10 cellular contexts compared by ENCODE assay signal in genomic region chr2:44777542-44777941, GRCh38.
DNase-seq lines count a peak whose midpoint lies in the region; ATAC-seq, FAIRE-seq and TF ChIP-seq lines count a peak whose summit lies in the region.
"Had no signal": no experiment of that assay in that cellular context is flagged by ENCODE, and none has a peak within 500 bp of the region (broad histone marks: within the 10 kb centered on the region; RNA-seq: fewer than 3 reads in every experiment).

No MANE protein-coding gene starts in this region.

- peak; percentile 22 for DNase-seq in activated CD4-positive, alpha-beta T cell treated with anti-CD3 and anti-CD28 coated beads for 48 hours
- no peak for DNase-seq in activated CD4-positive, alpha-beta T cell treated with anti-CD3 and anti-CD28 coated beads, Interleukin-2, amount 50 U/mL, for 1 hour
- DNase-seq in NCI-H2227 (lab: John Stamatoyannopoulos, UW; ENCODE audit: unreplicated experiment): peak; percentile 76
- no peak for DNase-seq in foreskin keratinocyte
- peak; percentile 14 for DNase-seq in small intestine
- no peak for DNase-seq in AML-193 (lab: John Stamatoyannopoulos, UW)
- DNase-seq in amniotic stem cell (lab: John Stamatoyannopoulos, UW): no peak

- H3K27me3 ChIP-seq in foreskin keratinocyte (peaks cover 33% of the 10 kb centered on the region), small intestine (ENCODE audit: control insufficient read depth in 2 of 2, insufficient read depth in 2 of 2, low read length in 2 of 2) (no peaks in the 10 kb centered on the region)

- no peaks in the 10 kb centered on the region for H3K4me1 ChIP-seq in foreskin keratinocyte
- no peaks in the 10 kb centered on the region for H3K4me1 ChIP-seq in small intestine (ENCODE audit: control insufficient read depth in 2 of 2, insufficient read depth in 1 of 2, low read depth in 1 of 2, low read length in 1 of 2)

- 15 to 19% (median 16%) methylated on average over 11 of the region's 11 CpGs for WGBS in small intestine, 3 donors

- no peaks in the 10 kb centered on the region for H3K36me3 ChIP-seq in small intestine (ENCODE audit: control insufficient read depth in 2 of 2, insufficient read depth in 2 of 2, low read length in 2 of 2)
- H3K36me3 ChIP-seq: thoracic aorta had no signal

- no peak for FAIRE-seq in small intestine (lab: Jason Lieb, UNC)
- FAIRE-seq: endometrium had no signal

- H3K9me3 ChIP-seq in small intestine (ENCODE audit: control insufficient read depth, low read depth): no peaks in the 10 kb centered on the region
- H3K9me3 ChIP-seq: thoracic aorta had no signal

- ATAC-seq in foreskin keratinocyte: peak; percentile 38
- no peak for ATAC-seq in GM19452 (IDR thresholded peaks at IDR 0.05; ENCODE audit: unreplicated experiment)

- no peak overlapping the region for H3K4me3 ChIP-seq in small intestine (ENCODE audit: low read depth in 1 of 2, low read length in 2 of 2)
- H3K4me3 ChIP-seq: thoracic aorta had no signal

- no peak for TF ChIP-seq CTCF in foreskin keratinocyte (conservative IDR thresholded peaks at IDR 0.05)

- H3K27ac ChIP-seq in foreskin keratinocyte: no peak overlapping the region
- H3K27ac ChIP-seq in small intestine (ENCODE audit: low read depth in 1 of 2, low read length in 1 of 2): no peak overlapping the region
- H3K27ac ChIP-seq: thoracic aorta had no signal

Comparison
In these comparisons a context has a peak if more than half of its experiments do, and no peak if none do; other contexts are left out.
1. DNase-seq: peak in activated CD4-positive, alpha-beta T cell treated with anti-CD3 and anti-CD28 coated beads for 48 hours (single experiment), NCI-H2227 (single experiment) and small intestine (single experiment); none in activated CD4-positive, alpha-beta T cell treated with anti-CD3 and anti-CD28 coated beads, Interleukin-2, amount 50 U/mL, for 1 hour (single experiment), foreskin keratinocyte (0 of 2), AML-193 (0 of 2) and amniotic stem cell (single experiment).